In genomic region chr13:50198508-50198907, GRCh38 we compare ENCODE assay signal across 16 cellular contexts.
DNase-seq lines count a peak whose midpoint lies in the region; ATAC-seq and TF ChIP-seq lines count a peak whose summit lies in the region.
"Had no signal": no experiment of that assay in that cellular context is flagged by ENCODE, and none has a peak within 500 bp of the region (broad histone marks: within the 10 kb centered on the region; RNA-seq: fewer than 3 reads in every experiment).

No MANE protein-coding gene starts in this region.

- H4K20me1 ChIP-seq in hepatocyte (ENCODE audit: insufficient read depth, poor library complexity, severe bottlenecking) = no peaks in the 10 kb centered on the region

- H3K36me3 ChIP-seq in ACC112 (ENCODE audit: insufficient read depth, low read length) (no peaks in the 10 kb centered on the region), hepatocyte (replicated peaks; ENCODE audit: insufficient read depth, low read depth) (no peaks in the 10 kb centered on the region)
- no peaks in the 10 kb centered on the region for H3K36me3 ChIP-seq in CD8-positive, alpha-beta T cell (ENCODE audit: insufficient read depth, low read length)
- H3K36me3 ChIP-seq: pancreas had no signal

- CTCF ChIA-PET in CD8-positive, alpha-beta T cell (lab: Charles Lee) = no interaction called here
- CTCF ChIA-PET in activated CD4-positive, alpha-beta memory T cell treated with anti-CD3 and anti-CD28 coated beads for 36 hours (lab: Charles Lee) = no interaction called here

- no peaks in the 10 kb centered on the region for H3K36me3 Mint-ChIP-seq in CD8-positive, alpha-beta T cell
- H3K36me3 Mint-ChIP-seq in activated CD4-positive, alpha-beta memory T cell treated with anti-CD3 and anti-CD28 coated beads for 36 hours = no peaks in the 10 kb centered on the region

- no peaks in the 10 kb centered on the region for H3K9me3 Mint-ChIP-seq in CD8-positive, alpha-beta T cell
- H3K9me3 Mint-ChIP-seq in activated CD4-positive, alpha-beta memory T cell treated with anti-CD3 and anti-CD28 coated beads for 36 hours = no peaks in the 10 kb centered on the region
- H3K9me3 Mint-ChIP-seq: activated naive CD8-positive, alpha-beta T cell treated with anti-CD3 and anti-CD28 coated beads, Interleukin-2, amount 50 U/mL, for 24 hours; T-helper 2 cell treated with Interferon-gamma antibody and Interleukin-4, amounts not matched to agents 5 μg/mL and 100 μg/mL, for 36 hours had no signal

- peaks cover 23% of the 10 kb centered on the region for H3K4me1 ChIP-seq in ACC112 (ENCODE audit: control insufficient read depth, insufficient read depth, low read length, unreplicated experiment)
- H3K4me1 ChIP-seq in hepatocyte (ENCODE audit: insufficient read depth) = peaks cover 7% of the 10 kb centered on the region
- H3K4me1 ChIP-seq in CD8-positive, alpha-beta T cell (ENCODE audit: insufficient read depth, low read length) = no peaks in the 10 kb centered on the region
- H3K4me1 ChIP-seq: pancreas had no signal

- no peak overlapping the region for H3K27ac Mint-ChIP-seq in CD8-positive, alpha-beta T cell
- H3K27ac Mint-ChIP-seq in activated CD4-positive, alpha-beta memory T cell treated with anti-CD3 and anti-CD28 coated beads for 36 hours = no peak overlapping the region
- H3K27ac Mint-ChIP-seq: activated naive CD8-positive, alpha-beta T cell treated with anti-CD3 and anti-CD28 coated beads, Interleukin-2, amount 50 U/mL, for 24 hours; memory B cell; T-helper 2 cell treated with Interferon-gamma antibody and Interleukin-4, amounts not matched to agents 5 μg/mL and 100 μg/mL, for 36 hours had no signal

- H3K27ac ChIP-seq in ACC112 (ENCODE audit: low read depth, low read length) = peak overlapping the region; percentile 53
- no peak overlapping the region for H3K27ac ChIP-seq in hepatocyte
- no peak overlapping the region for H3K27ac ChIP-seq in CD8-positive, alpha-beta T cell (ENCODE audit: low read depth, low read length)
- H3K27ac ChIP-seq: KMS-11, pancreas had no signal

- H3K4me1 Mint-ChIP-seq in CD8-positive, alpha-beta T cell (ENCODE audit: low read depth) = no peaks in the 10 kb centered on the region
- no peaks in the 10 kb centered on the region for H3K4me1 Mint-ChIP-seq in activated CD4-positive, alpha-beta memory T cell treated with anti-CD3 and anti-CD28 coated beads for 36 hours (ENCODE audit: low read depth)
- H3K4me1 Mint-ChIP-seq: memory B cell had no signal

- H3K27me3 ChIP-seq in ACC112 (ENCODE audit: insufficient read depth, low read length) (no peaks in the 10 kb centered on the region), hepatocyte (no peaks in the 10 kb centered on the region)
- H3K27me3 ChIP-seq in CD8-positive, alpha-beta T cell (ENCODE audit: insufficient read depth, low read length) = no peaks in the 10 kb centered on the region
- H3K27me3 ChIP-seq: pancreas had no signal

- no peaks in the 10 kb centered on the region for H3K9me2 ChIP-seq in hepatocyte (replicated peaks; ENCODE audit: insufficient read depth)

- H3K4me3 ChIP-seq in ACC112 (ENCODE audit: low read depth, low read length) = no peak overlapping the region; the same call in 1 of the 2 replicates
- no peak overlapping the region for H3K4me3 ChIP-seq in epithelial cell of esophagus (ENCODE audit: low read length)
- H3K4me3 ChIP-seq in hepatocyte = no peak overlapping the region
- H3K4me3 ChIP-seq in CD8-positive, alpha-beta T cell (ENCODE audit: low read depth, low read length) = no peak overlapping the region
- H3K4me3 ChIP-seq: GM12878, pancreas had no signal

- intact Hi-C loops in CD8-positive, alpha-beta T cell (cut with DNase I, micrococcal nuclease) = no loop called here
- intact Hi-C loops in activated CD4-positive, alpha-beta memory T cell treated with anti-CD3 and anti-CD28 coated beads for 36 hours (cut with micrococcal nuclease) = no loop called here

- no peak for ATAC-seq in CD8-positive, alpha-beta T cell
- ATAC-seq: activated naive CD8-positive, alpha-beta T cell treated with anti-CD3 and anti-CD28 coated beads, Interleukin-2, amount 50 U/mL, for 24 hours; GM12878; pancreas had no signal

- H3K79me2 ChIP-seq in ACC112 (ENCODE audit: control insufficient read depth, insufficient read depth, low read length, unreplicated experiment) = no peaks in the 10 kb centered on the region
- H3K79me2 ChIP-seq in hepatocyte = no peaks in the 10 kb centered on the region

- no peak overlapping the region for H3K4me3 Mint-ChIP-seq in CD8-positive, alpha-beta T cell
- H3K4me3 Mint-ChIP-seq in activated CD4-positive, alpha-beta memory T cell treated with anti-CD3 and anti-CD28 coated beads for 36 hours = no peak overlapping the region
- H3K4me3 Mint-ChIP-seq: activated naive CD8-positive, alpha-beta T cell treated with anti-CD3 and anti-CD28 coated beads, Interleukin-2, amount 50 U/mL, for 24 hours; memory B cell; T-helper 2 cell treated with Interferon-gamma antibody and Interleukin-4, amounts not matched to agents 5 μg/mL and 100 μg/mL, for 36 hours had no signal

- WGBS in hepatocyte (ENCODE audit: low lambda C conversion rate, missing lambda C conversion rate) = 82% methylated on average over 2 of the region's 2 CpGs

- H2AFZ ChIP-seq in ACC112 (ENCODE audit: low read length, unreplicated experiment) = no peak overlapping the region
- H2AFZ ChIP-seq in hepatocyte = no peak overlapping the region

- TF ChIP-seq CTCF in epithelial cell of esophagus (IDR thresholded peaks at IDR 0.05; ENCODE audit: insufficient read depth, low read depth, low read length, missing control alignments) (no peak), hepatocyte (IDR thresholded peaks at IDR 0.05; ENCODE audit: poor library complexity) (no peak)
- TF ChIP-seq CTCF in CD8-positive, alpha-beta T cell (IDR thresholded peaks at IDR 0.05) = no peak

- H3K4me2 ChIP-seq in hepatocyte = no peak overlapping the region
- H3K4me2 ChIP-seq: KMS-11 had no signal

- POLR2A ChIA-PET in CD8-positive, alpha-beta T cell (lab: Charles Lee) = no interaction called here
- POLR2A ChIA-PET in activated CD4-positive, alpha-beta memory T cell treated with anti-CD3 and anti-CD28 coated beads for 36 hours (lab: Charles Lee) = no interaction called here

- DNase-seq in EL (peak; percentile 56), NOMO-1 treated with DMSO at 0.1 percent for 48 hours (lab: John Stamatoyannopoulos, UW; ENCODE audit: unreplicated experiment) (peak; percentile 77), epithelial cell of esophagus (ENCODE audit: low read depth) (peak; percentile 90), hepatocyte (ENCODE audit: low spot score) (no peak), HK-2 (ENCODE audit: unreplicated experiment) (no peak)
- no peak for DNase-seq in CD8-positive, alpha-beta T cell
- no peak for DNase-seq in activated CD4-positive, alpha-beta memory T cell treated with anti-CD3 and anti-CD28 coated beads for 36 hours
- DNase-seq: activated naive CD8-positive, alpha-beta T cell treated with anti-CD3 and anti-CD28 coated beads, Interleukin-2, amount 50 U/mL, for 24 hours; hippocampal formation; NCI-H526; pancreas had no signal

- no peaks in the 10 kb centered on the region for H3K27me3 Mint-ChIP-seq in CD8-positive, alpha-beta T cell (ENCODE audit: low read depth)
- H3K27me3 Mint-ChIP-seq in activated CD4-positive, alpha-beta memory T cell treated with anti-CD3 and anti-CD28 coated beads for 36 hours = peaks cover 9% of the 10 kb centered on the region

- H3K9me3 ChIP-seq in hepatocyte (ENCODE audit: low read depth) = no peaks in the 10 kb centered on the region
- no peaks in the 10 kb centered on the region for H3K9me3 ChIP-seq in CD8-positive, alpha-beta T cell (ENCODE audit: low read length)
- H3K9me3 ChIP-seq: pancreas had no signal

Comparison
In these comparisons a context has a peak if more than half of its experiments do, and no peak if none do; other contexts are left out.
1. DNase-seq: peak in EL (single experiment), NOMO-1 treated with DMSO at 0.1 percent for 48 hours (single experiment) and epithelial cell of esophagus (single experiment); none in hepatocyte (single experiment), HK-2 (single experiment), CD8-positive, alpha-beta T cell (0 of 7) and activated CD4-positive, alpha-beta memory T cell treated with anti-CD3 and anti-CD28 coated beads for 36 hours (single experiment).